Comparison of ENCODE assay signal across 1 cellular context in genomic region chr12:110737532-110737931, GRCh38.
TF ChIP-seq lines count a peak whose summit lies in the region.

No MANE protein-coding gene starts in this region.

TF ChIP-seq in GM12878, 131 proteins besides CTCF, POLR2A, EP300 and RAD21:
- TF ChIP-seq BCL11A (IDR thresholded peaks at IDR 0.05; ENCODE audit: low read depth, low read length): no peak
- TF ChIP-seq, protein P1, sequence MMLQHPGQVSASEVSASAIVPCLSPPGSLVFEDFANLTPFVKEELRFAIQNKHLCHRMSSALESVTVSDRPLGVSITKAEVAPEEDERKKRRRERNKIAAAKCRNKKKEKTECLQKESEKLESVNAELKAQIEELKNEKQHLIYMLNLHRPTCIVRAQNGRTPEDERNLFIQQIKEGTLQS (IDR thresholded peaks at IDR 0.05; ENCODE audit: borderline replicate concordance, extremely low read depth, low read depth, low read length): no peak
- 0 out of 2 replicates have a peak, but pooled peaks have one; percentile 42 for TF ChIP-seq ZNF384 (IDR thresholded peaks at IDR 0.05; ENCODE audit: borderline replicate concordance, low read depth, low read length)
- TF ChIP-seq MLLT1 (IDR thresholded peaks at IDR 0.05): 0 out of 2 replicates have a peak, but pooled peaks have one; percentile 1
TF ChIP-seq in GM12878: peak in this region for 2.
